ENCODE assay signal across 29 cellular contexts in genomic region chr21:32818411-32818810, GRCh38.
"Had no signal": no experiment of that assay in that cellular context is flagged by ENCODE, and none has a peak within 500 bp of the region (broad histone marks: within the 10 kb centered on the region; RNA-seq: fewer than 3 reads in every experiment).

No MANE protein-coding gene starts in this region.

- H3K9me3 ChIP-seq: colonic mucosa, gastroesophageal sphincter, prostate gland, right atrium auricular region, suprapubic skin had no signal

- H3K79me2 ChIP-seq: parathyroid adenoma had no signal

- H3K27ac Mint-ChIP-seq: dendritic cell treated with granulocyte-macrophage colony-stimulating factor and Interleukin-4, amounts not matched to agents 40 ng/mL and 50 ng/mL, for 4 days; endodermal cell; memory B cell; mesothelial cell of epicardium; stimulated activated naive CD8-positive, alpha-beta T cell treated with anti-CD3 and anti-CD28 coated beads, Interleukin-15, amount 100 ng/mL, for 72 hours; type B pancreatic cell had no signal

- DNase-seq: colonic mucosa; effector CD8-positive, alpha-beta T cell; endodermal cell; foreskin fibroblast; heart right ventricle; hypothalamus; mucosa of descending colon; naive thymus-derived CD4-positive, alpha-beta T cell; spleen; stimulated activated CD4-positive, alpha-beta T cell treated with anti-CD3 and anti-CD28 coated beads, Interleukin-15, amount 100 ng/mL, for 24 hours; stimulated activated CD4-positive, alpha-beta T cell treated with anti-CD3 and anti-CD28 coated beads, Interleukin-2, amount 100 ng/mL, for 48 hours; stimulated activated naive CD4-positive, alpha-beta T cell; stimulated activated naive CD8-positive, alpha-beta T cell treated with anti-CD3 and anti-CD28 coated beads, Interleukin-15, amount 100 ng/mL, for 72 hours had no signal

- H2AFZ ChIP-seq: parathyroid adenoma had no signal

- H3K4me1 Mint-ChIP-seq: central memory CD8-positive, alpha-beta T cell; memory B cell; stimulated activated naive CD8-positive, alpha-beta T cell treated with anti-CD3 and anti-CD28 coated beads, Interleukin-15, amount 100 ng/mL, for 72 hours had no signal

- H3K27me3 ChIP-seq: colonic mucosa, gastroesophageal sphincter, heart right ventricle, right atrium auricular region, spleen, suprapubic skin had no signal

- H3K9ac ChIP-seq: parathyroid adenoma had no signal

- H3K27me3 Mint-ChIP-seq: central memory CD8-positive, alpha-beta T cell; dendritic cell treated with granulocyte-macrophage colony-stimulating factor and Interleukin-4, amounts not matched to agents 40 ng/mL and 50 ng/mL, for 4 days; naive thymus-derived CD4-positive, alpha-beta T cell; stimulated activated naive CD8-positive, alpha-beta T cell treated with anti-CD3 and anti-CD28 coated beads, Interleukin-15, amount 100 ng/mL, for 72 hours; type B pancreatic cell had no signal

- H3K9me3 Mint-ChIP-seq: dendritic cell treated with granulocyte-macrophage colony-stimulating factor and Interleukin-4, amounts not matched to agents 40 ng/mL and 50 ng/mL, for 4 days; memory B cell had no signal

- H3K4me3 ChIP-seq: colonic mucosa, gastroesophageal sphincter, heart right ventricle, lung, mucosa of descending colon, prostate gland, right atrium auricular region, skin epidermis, spleen, suprapubic skin had no signal

- ATAC-seq: esophagus mucosa; gastroesophageal sphincter; heart right ventricle; left lobe of liver; mucosa of descending colon; naive thymus-derived CD4-positive, alpha-beta T cell; stimulated activated naive CD8-positive, alpha-beta T cell treated with anti-CD3 and anti-CD28 coated beads, Interleukin-15, amount 100 ng/mL, for 72 hours had no signal

- H3K4me1 ChIP-seq: colonic mucosa, heart right ventricle, parathyroid adenoma, prostate gland, right atrium auricular region, suprapubic skin had no signal

- H3K4me3 Mint-ChIP-seq: central memory CD8-positive, alpha-beta T cell; dendritic cell treated with granulocyte-macrophage colony-stimulating factor and Interleukin-4, amounts not matched to agents 40 ng/mL and 50 ng/mL, for 4 days; endodermal cell; memory B cell; mesothelial cell of epicardium; naive thymus-derived CD4-positive, alpha-beta T cell; stimulated activated naive CD8-positive, alpha-beta T cell treated with anti-CD3 and anti-CD28 coated beads, Interleukin-15, amount 100 ng/mL, for 72 hours; type B pancreatic cell had no signal

- FAIRE-seq: keratinocyte had no signal

- H3K36me3 ChIP-seq: colonic mucosa, gastroesophageal sphincter, heart right ventricle, prostate gland, right atrium auricular region, spleen, suprapubic skin had no signal

- H3K27ac ChIP-seq: colonic mucosa, epithelial cell of prostate, gastroesophageal sphincter, heart right ventricle, parathyroid adenoma, prostate gland, right atrium auricular region, skin epidermis, spleen, suprapubic skin had no signal

- H3K36me3 Mint-ChIP-seq: mesothelial cell of epicardium, type B pancreatic cell had no signal
